Comparison of ENCODE assay signal across 8 cellular contexts in genomic region chr5:43068037-43068436, GRCh38. TPM values are rescaled to one million over a fixed set of nuclear protein-coding genes. Genes with fewer than 3 reads are reported as not detected.
A peak's percentile ranks its signal among the peaks of the same experiment; 100 is the strongest.
DNase-seq lines count a peak whose midpoint lies in the region; ATAC-seq and TF ChIP-seq lines count a peak whose summit lies in the region.

No MANE protein-coding gene starts in this region.

- H3K9me3 ChIP-seq in adipocyte (ENCODE audit: control insufficient read depth, low read length) (no peaks in the 10 kb centered on the region), right lobe of liver (no peaks in the 10 kb centered on the region), thyroid gland (no peaks in the 10 kb centered on the region), body of pancreas (no peaks in the 10 kb centered on the region)

- no peaks in the 10 kb centered on the region for H3K9me3 Mint-ChIP-seq in activated T-cell treated with anti-CD3 and anti-CD28 coated beads, Interleukin-2, amount 50 U/mL, for 24 hours

- TF ChIP-seq CTCF in right lobe of liver (IDR thresholded peaks at IDR 0.05), result no peak
- TF ChIP-seq CTCF in thyroid gland (IDR thresholded peaks at IDR 0.05), result no peak
- no peak for TF ChIP-seq CTCF in body of pancreas (IDR thresholded peaks at IDR 0.05)

- no peak for TF ChIP-seq POLR2A in right lobe of liver (IDR thresholded peaks at IDR 0.05)
- TF ChIP-seq POLR2A in thyroid gland (IDR thresholded peaks at IDR 0.05), result no peak
- TF ChIP-seq POLR2A in body of pancreas (IDR thresholded peaks at IDR 0.05), result no peak

- intact Hi-C loops in right lobe of liver (cut with DNase I), result no loop called here
- intact Hi-C loops in thyroid gland (cut with DNase I), result no loop called here
- intact Hi-C loops in body of pancreas (cut with DNase I), result no loop called here

- H3K4me3 Mint-ChIP-seq in activated T-cell treated with anti-CD3 and anti-CD28 coated beads, Interleukin-2, amount 50 U/mL, for 24 hours, result peak overlapping the region; percentile 93

- peak overlapping the region; percentile 99 for H3K27ac Mint-ChIP-seq in activated T-cell treated with anti-CD3 and anti-CD28 coated beads, Interleukin-2, amount 50 U/mL, for 24 hours

- no peak for DNase-seq in activated T-cell treated with anti-CD3 and anti-CD28 coated beads, Interleukin-2, amount 50 U/mL, for 24 hours
- DNase-seq in activated T-cell treated with anti-CD3 and anti-CD28 coated beads, Interleukin-2, amount 50 U/mL, for 48 hours, result no peak
- DNase-seq in adipocyte (ENCODE audit: low read depth) (no peak), right lobe of liver (no peak), thyroid gland (no peak), body of pancreas (no peak)
- DNase-seq in activated CD4-positive, CD25-positive, alpha-beta regulatory T cell (lab: John Stamatoyannopoulos, UW), result no peak

- peak overlapping the region; percentile 98 for H3K9ac ChIP-seq in adipocyte (ENCODE audit: low read length)

- H3K27me3 ChIP-seq in adipocyte (replicated peaks; ENCODE audit: control insufficient read depth, insufficient read depth, low read length) (no peaks in the 10 kb centered on the region), right lobe of liver (no peaks in the 10 kb centered on the region), thyroid gland (no peaks in the 10 kb centered on the region), body of pancreas (no peaks in the 10 kb centered on the region)

- H3K36me3 ChIP-seq in adipocyte (ENCODE audit: control insufficient read depth, insufficient read depth, low read length, severe bottlenecking), result peaks cover 12% of the 10 kb centered on the region
- peaks cover 0 to 17% (median 7%) of the 10 kb centered on the region in 4 donors for H3K36me3 ChIP-seq in right lobe of liver
- H3K36me3 ChIP-seq in thyroid gland, result peaks cover 9 to 10% of the 10 kb centered on the region in 2 donors
- peaks cover 0 to 7% of the 10 kb centered on the region in 2 donors for H3K36me3 ChIP-seq in body of pancreas (replicated peaks in 1 of 2; ENCODE audit: insufficient read depth in 1 of 2, low read depth in 2 of 2)

- H3K36me3 Mint-ChIP-seq in activated T-cell treated with anti-CD3 and anti-CD28 coated beads, Interleukin-2, amount 50 U/mL, for 24 hours (ENCODE audit: low read depth), result peaks cover 78% of the 10 kb centered on the region

- peaks cover 32% of the 10 kb centered on the region for H3K4me1 ChIP-seq in adipocyte (ENCODE audit: control insufficient read depth, insufficient read depth, low read length)
- peaks cover 0 to 20% (median 8%) of the 10 kb centered on the region in 4 donors for H3K4me1 ChIP-seq in right lobe of liver
- peaks cover 34 to 38% of the 10 kb centered on the region in 2 donors for H3K4me1 ChIP-seq in thyroid gland
- peaks cover 22% of the 10 kb centered on the region for H3K4me1 ChIP-seq in body of pancreas

- H3K27me3 Mint-ChIP-seq in activated T-cell treated with anti-CD3 and anti-CD28 coated beads, Interleukin-2, amount 50 U/mL, for 24 hours, result no peaks in the 10 kb centered on the region

- ATAC-seq in right lobe of liver (no peak), GM21737 (IDR thresholded peaks at IDR 0.05; ENCODE audit: unreplicated experiment) (no peak), body of pancreas (no peak)

- 93% methylated on average over 2 of the region's 2 CpGs for WGBS in right lobe of liver (ENCODE audit: insufficient coverage, low coverage, low lambda C conversion rate, missing lambda C conversion rate)
- 75 to 92% methylated on average over 2 of the region's 2 CpGs for WGBS in thyroid gland, 2 donors
- 71 to 76% methylated on average over 2 of the region's 2 CpGs for WGBS in body of pancreas, 2 donors

- peak overlapping the region in 2 of 3 donors; percentile 11 to 97 for H3K27ac ChIP-seq in right lobe of liver
- H3K27ac ChIP-seq in thyroid gland, result peak overlapping the region; percentile 97 to 100 (median 100)
- H3K27ac ChIP-seq in body of pancreas, result no peak overlapping the region

- H3K4me1 Mint-ChIP-seq in activated T-cell treated with anti-CD3 and anti-CD28 coated beads, Interleukin-2, amount 50 U/mL, for 24 hours (ENCODE audit: low read depth), result peaks cover 45% of the 10 kb centered on the region

- H3K4me3 ChIP-seq in adipocyte (ENCODE audit: low read length), result peak overlapping the region; percentile 84
- H3K4me3 ChIP-seq in right lobe of liver, result peak overlapping the region; percentile 69 to 94 (median 81)
- H3K4me3 ChIP-seq in thyroid gland (replicated peaks in 1 of 3), result peak overlapping the region in 1 of 3 donors; percentile 85
- no peak overlapping the region for H3K4me3 ChIP-seq in body of pancreas

RNA-seq across cellular contexts. Expression of gene ANXA2R, which starts 27.9 kb away (rescaled TPM):
- total RNA-seq in right lobe of liver (1 to 10 TPM in 1 of 6 experiments, under 1 TPM in 5; 0.21 to 1.1 (median 0.41) TPM), thyroid gland (1 to 10 TPM; 1.2 to 6.3 (median 4.0) TPM), body of pancreas (1 to 10 TPM in 1 of 2 donors, under 1 TPM in 1; 0.99 to 1.3 TPM)

RNA-seq across cellular contexts. Expression of gene ZNF131, which starts 52.7 kb away (rescaled TPM):
- 10 to 100 TPM in 5 of 6 experiments, 1 to 10 TPM in 1; 9.6 to 16.3 (median 12.1) TPM for total RNA-seq in right lobe of liver
- total RNA-seq in thyroid gland, result 10 to 100 TPM; 38.4 to 48.2 (median 44.2) TPM
- 10 to 100 TPM; 21.5 to 41.5 TPM for total RNA-seq in body of pancreas

Comparison
In these comparisons a context has a peak if more than half of its experiments do, and no peak if none do; other contexts are left out.
1. H3K4me3 ChIP-seq: peak in adipocyte (single experiment) and right lobe of liver (3 of 3); none in body of pancreas (0 of 2).
2. H3K27ac ChIP-seq: peak in right lobe of liver (2 of 3) and thyroid gland (3 of 3); none in body of pancreas (0 of 4).